In genomic region chr1:206012086-206012859, GRCh38 we compare ENCODE assay signal across 10 cellular contexts. TPM values are rescaled to one million over a fixed set of nuclear protein-coding genes. Genes with fewer than 3 reads are reported as not detected.
DNase-seq lines count a peak whose midpoint lies in the region; ATAC-seq, FAIRE-seq and TF ChIP-seq lines count a peak whose summit lies in the region.
"Had no signal": no experiment of that assay in that cellular context is flagged by ENCODE, and none has a peak within 500 bp of the region (broad histone marks: within the 10 kb centered on the region; RNA-seq: fewer than 3 reads in every experiment).

No MANE protein-coding gene starts in this region.

- H3K36me3 ChIP-seq in endodermal cell (ENCODE audit: control insufficient read depth, insufficient read depth, low read length) (no peaks in the 10 kb centered on the region), small intestine (ENCODE audit: control insufficient read depth in 2 of 2, insufficient read depth in 2 of 2, low read length in 2 of 2) (peaks cover 0 to 11% of the 10 kb centered on the region in 2 donors), esophagus muscularis mucosa (no peaks in the 10 kb centered on the region)

- H3K9me3 Mint-ChIP-seq in endodermal cell = no peaks in the 10 kb centered on the region

- no peaks in the 10 kb centered on the region for H3K27me3 ChIP-seq in endodermal cell (ENCODE audit: control insufficient read depth, insufficient read depth, low read length, poor library complexity, severe bottlenecking)
- H3K27me3 ChIP-seq in small intestine (ENCODE audit: control insufficient read depth in 2 of 2, insufficient read depth in 2 of 2, low read length in 2 of 2) = no peaks in the 10 kb centered on the region
- no peaks in the 10 kb centered on the region for H3K27me3 ChIP-seq in esophagus muscularis mucosa

- H3K36me3 Mint-ChIP-seq in endodermal cell (ENCODE audit: low read depth) = no peaks in the 10 kb centered on the region

- TF ChIP-seq EP300 in esophagus muscularis mucosa (IDR thresholded peaks at IDR 0.05) = no peak

- H3K4me3 Mint-ChIP-seq in endodermal cell = no peak overlapping the region

- intact Hi-C loops in esophagus muscularis mucosa (cut with DNase I) = no loop called here

- H3K4me3 ChIP-seq in endodermal cell (ENCODE audit: low read length) (no peak overlapping the region), small intestine (ENCODE audit: low read depth in 1 of 2, low read length in 2 of 2) (no peak overlapping the region), esophagus muscularis mucosa (no peak overlapping the region)

- H3K9ac ChIP-seq in endodermal cell (ENCODE audit: extremely low read depth, low read length, poor library complexity, severe bottlenecking) = no peak overlapping the region

- H3K27me3 Mint-ChIP-seq in endodermal cell (ENCODE audit: insufficient read depth) = peaks cover 2% of the 10 kb centered on the region

- H3K9me3 ChIP-seq in endodermal cell (ENCODE audit: control insufficient read depth, low read length) (no peaks in the 10 kb centered on the region), small intestine (ENCODE audit: control insufficient read depth, low read depth) (no peaks in the 10 kb centered on the region), esophagus muscularis mucosa (no peaks in the 10 kb centered on the region)

- WGBS in endodermal cell (ENCODE audit: insufficient coverage in 1 of 2, insufficient read length in 1 of 2), 2 experiments = 78 to 87% methylated on average over 8 to 17 of the region's 17 CpGs
- WGBS in small intestine, 3 donors = 38 to 52% (median 42%) methylated on average over 17 of the region's 17 CpGs
- 75% methylated on average over 15 of the region's 17 CpGs for WGBS in esophagus muscularis mucosa

- H3K27ac Mint-ChIP-seq in endodermal cell = no peak overlapping the region

- peaks cover 6% of the 10 kb centered on the region for H3K4me1 Mint-ChIP-seq in endodermal cell

- peak; percentile 16 for DNase-seq in stimulated activated CD4-positive, alpha-beta T cell treated with anti-CD3 and anti-CD28 coated beads, Interleukin-12 subunit alpha, Interleukin-12 subunit beta, amount 100 ng/mL, for 4 hours
- no peak for DNase-seq in stimulated activated CD4-positive, alpha-beta T cell treated with anti-CD3 and anti-CD28 coated beads, Interleukin-2, amount 100 ng/mL, for 48 hours
- DNase-seq in OCI-M2 (lab: John Stamatoyannopoulos, UW; ENCODE audit: unreplicated experiment) = peak; percentile 60
- peak; percentile 73 for DNase-seq in endodermal cell
- DNase-seq in small intestine = peak; percentile 93
- no peak for DNase-seq in esophagus muscularis mucosa (ENCODE audit: extremely low spot score)
- no peak for DNase-seq in DMS 273 (lab: John Stamatoyannopoulos, UW; ENCODE audit: unreplicated experiment)

- no peak for TF ChIP-seq POLR2A in esophagus muscularis mucosa (IDR thresholded peaks at IDR 0.05; ENCODE audit: low read depth)

- ATAC-seq in HG03045 (IDR thresholded peaks at IDR 0.05; ENCODE audit: unreplicated experiment) = peak; percentile 90

- no peak for TF ChIP-seq CTCF in endodermal cell (conservative IDR thresholded peaks at IDR 0.05)
- no peak for TF ChIP-seq CTCF in esophagus muscularis mucosa (IDR thresholded peaks at IDR 0.05)

- no peak for FAIRE-seq in small intestine (lab: Jason Lieb, UNC)
- FAIRE-seq: islet of Langerhans had no signal

- H3K27ac ChIP-seq in endodermal cell (ENCODE audit: low read depth, low read length) (no peak overlapping the region), small intestine (ENCODE audit: low read depth in 1 of 2, low read length in 1 of 2) (peak overlapping the region in 1 of 2 donors; percentile 26), esophagus muscularis mucosa (replicated peaks in 1 of 4) (no peak overlapping the region)

- H3K4me1 ChIP-seq in endodermal cell (ENCODE audit: control insufficient read depth, insufficient read depth, low read length) (no peaks in the 10 kb centered on the region), small intestine (ENCODE audit: control insufficient read depth in 2 of 2, insufficient read depth in 1 of 2, low read depth in 1 of 2, low read length in 1 of 2) (peaks cover 0 to 5% of the 10 kb centered on the region in 2 donors), esophagus muscularis mucosa (no peaks in the 10 kb centered on the region)

RNA-seq across cellular contexts. Expression of gene RAB7B, which starts 9.1 kb away (rescaled TPM):
- total RNA-seq in endodermal cell (not detected), esophagus muscularis mucosa (1 to 10 TPM in 3 of 4 donors, under 1 TPM in 1; 0.32 to 2.5 (median 1.8) TPM)
- 1.3 TPM for polyA plus RNA-seq in endodermal cell (2013, experiment 1 of 2)
- 1.2 TPM for polyA plus RNA-seq in endodermal cell (2013, experiment 2 of 2)
- polyA plus RNA-seq in small intestine = 1 to 10 TPM in 1 of 3 donors, under 1 TPM in 2; 0.45 to 1.1 (median 0.70) TPM

RNA-seq across cellular contexts. Expression of gene CTSE, which starts 11.4 kb away (rescaled TPM):
- under 1 TPM; 0.15 to 0.42 TPM for total RNA-seq in endodermal cell
- 0.39 TPM for polyA plus RNA-seq in endodermal cell (2013, experiment 1 of 2)
- 0.12 TPM for polyA plus RNA-seq in endodermal cell (2013, experiment 2 of 2)
- 100 to 1,000 TPM in 2 of 3 donors, 10 to 100 TPM in 1; 15.6 to 216 (median 209) TPM for polyA plus RNA-seq in small intestine
- total RNA-seq in esophagus muscularis mucosa = under 1 TPM in 1 of 4 donors, not detected in 3; 0.13 TPM
- total RNA-seq: Daoy had no signal

RNA-seq across cellular contexts. Expression of gene RHEX, which starts 40.7 kb away (rescaled TPM):
- total RNA-seq in endodermal cell (not detected), esophagus muscularis mucosa (10 to 100 TPM in 1 of 4 donors, 1 to 10 TPM in 2, under 1 TPM in 1; 0.45 to 11.2 (median 7.7) TPM)
- 0.71 TPM for polyA plus RNA-seq in endodermal cell (2013, experiment 1 of 2)
- 1.2 TPM for polyA plus RNA-seq in endodermal cell (2013, experiment 2 of 2)
- 1 to 10 TPM in 2 of 3 donors, not detected in 1; 3.8 to 4.6 TPM for polyA plus RNA-seq in small intestine
- total RNA-seq: Daoy had no signal

Comparison
In these comparisons a context has a peak if more than half of its experiments do, and no peak if none do; other contexts are left out.
1. DNase-seq: peak in stimulated activated CD4-positive, alpha-beta T cell treated with anti-CD3 and anti-CD28 coated beads, Interleukin-12 subunit alpha, Interleukin-12 subunit beta, amount 100 ng/mL, for 4 hours (single experiment), OCI-M2 (single experiment), endodermal cell (single experiment) and small intestine (single experiment); none in stimulated activated CD4-positive, alpha-beta T cell treated with anti-CD3 and anti-CD28 coated beads, Interleukin-2, amount 100 ng/mL, for 48 hours (0 of 2), esophagus muscularis mucosa (single experiment) and DMS 273 (single experiment).